ENCODE assay signal across 10 cellular contexts in genomic region chr22:42296381-42296853, GRCh38. TPM values are rescaled to one million over a fixed set of nuclear protein-coding genes. Genes with fewer than 3 reads are reported as not detected.
DNase-seq lines count a peak whose midpoint lies in the region; ATAC-seq, FAIRE-seq and TF ChIP-seq lines count a peak whose summit lies in the region.
"Had no signal": no experiment of that assay in that cellular context is flagged by ENCODE, and none has a peak within 500 bp of the region (broad histone marks: within the 10 kb centered on the region; RNA-seq: fewer than 3 reads in every experiment).

No MANE protein-coding gene starts in this region.

- H4K8ac ChIP-seq in H1 (ENCODE audit: extremely low read depth, insufficient read depth, low read length) = no peak overlapping the region

- H3K9me3 ChIP-seq in H1 (ENCODE audit: insufficient read depth in 2 of 2, low read depth in 1 of 2, low read length in 1 of 2) = no peaks in the 10 kb centered on the region

- H3K4me2 ChIP-seq in H1 (ENCODE audit: insufficient read depth in 1 of 2, low read depth in 2 of 2, low read length in 2 of 2) = no peak overlapping the region

- H2AFZ ChIP-seq in H1 (ENCODE audit: low read length) = no peak overlapping the region

- ATAC-seq in activated CD8-positive, alpha-beta T cell treated with anti-CD3 and anti-CD28 coated beads for 36 hours = no peak
- ATAC-seq in activated CD8-positive, alpha-beta T cell treated with anti-CD3 and anti-CD28 coated beads, Interleukin-2, amount 10 ng/mL, durations not matched to agents 7 days and 5 days = no peak
- no peak for ATAC-seq in sciatic nerve

- H3K18ac ChIP-seq in H1 (ENCODE audit: extremely low read depth, low read length) = no peak overlapping the region

- peaks cover 8 to 22% of the 10 kb centered on the region in 2 experiments for H4K20me1 ChIP-seq in H1 (replicated peaks in 1 of 2; ENCODE audit: control insufficient read depth in 1 of 2, insufficient read depth in 2 of 2, low read length in 2 of 2)

- FAIRE-seq in H1 (lab: Jason Lieb, UNC) = no peak

- no peak overlapping the region for H3K23ac ChIP-seq in H1 (ENCODE audit: insufficient read length)

- H3K36me3 ChIP-seq in H1 (ENCODE audit: control insufficient read depth in 2 of 4, insufficient read depth in 4 of 4, low read length in 3 of 4) = no peaks in the 10 kb centered on the region

- H2BK120ac ChIP-seq in H1 (replicated peaks; ENCODE audit: low read depth, low read length) = no peak overlapping the region

- H3K27ac ChIP-seq in H1 (ENCODE audit: low read depth, low read length) = no peak overlapping the region
- H3K27ac ChIP-seq: coronary artery had no signal

- H3K4me3 ChIP-seq in H1 (ENCODE audit: extremely low read depth in 1 of 4, insufficient read depth in 2 of 4, low read depth in 3 of 4, low read length in 4 of 4) = no peak overlapping the region
- H3K4me3 ChIP-seq: coronary artery had no signal

- no peaks in the 10 kb centered on the region; the same call in 1 of the 2 replicates for H3K23me2 ChIP-seq in H1 (ENCODE audit: low read depth, low read length)

- CTCF ChIA-PET in activated CD8-positive, alpha-beta T cell treated with anti-CD3 and anti-CD28 coated beads for 36 hours (lab: Charles Lee) = interaction anchor here (0.6 to 1.8 kb wide), 7 partner anchors 11 to 148 kb away, joined by 3 to 5 read pairs (median 4); no protein-coding TSS in a partner anchor
- CTCF ChIA-PET in activated CD8-positive, alpha-beta T cell treated with anti-CD3 and anti-CD28 coated beads, Interleukin-2, amount 10 ng/mL, durations not matched to agents 7 days and 5 days (lab: Charles Lee) = interaction anchor here (0.7 to 1.5 kb wide), 7 partner anchors 9 to 176 kb away, joined by 3 to 5 read pairs (median 3); no protein-coding TSS in a partner anchor
- CTCF ChIA-PET in H1 (lab: Charles Lee; ENCODE audit: partially characterized antibody) = interaction anchor here (0.7 to 4.5 kb wide), 19 partner anchors 8 to 177 kb away, joined by 3 to 27 read pairs (median 4); partner anchors contain the start of gene NFAM1

- no peak overlapping the region for H2BK12ac ChIP-seq in H1 (ENCODE audit: low read depth, low read length)

- TF ChIP-seq EP300 in H1 (IDR thresholded peaks at IDR 0.05; ENCODE audit: borderline replicate concordance in 1 of 2, low read depth in 2 of 2, low read length in 2 of 2) = no peak

- H3K79me1 ChIP-seq in H1 (ENCODE audit: low read depth, low read length) = no peaks in the 10 kb centered on the region

- WGBS in H1 (ENCODE audit: extremely low coverage in 1 of 2, insufficient coverage in 1 of 2, insufficient read length in 1 of 2, insufficient replicate concordance in 2 of 2, low coverage in 1 of 2, low lambda C conversion rate in 2 of 2, missing lambda C conversion rate in 1 of 2), 2 experiments = 75% methylated on average over 17 of the region's 19 CpGs; no CpG with 5 or more reads in 1 of the 2 experiments

- H3K56ac ChIP-seq in H1 (replicated peaks; ENCODE audit: insufficient read length, low read depth, low read length) = no peak overlapping the region

- peaks cover 53% of the 10 kb centered on the region for H3K4me1 Mint-ChIP-seq in activated CD8-positive, alpha-beta T cell treated with anti-CD3 and anti-CD28 coated beads for 36 hours (ENCODE audit: low read depth)
- peaks cover 52% of the 10 kb centered on the region for H3K4me1 Mint-ChIP-seq in activated CD8-positive, alpha-beta T cell treated with anti-CD3 and anti-CD28 coated beads, Interleukin-2, amount 10 ng/mL, durations not matched to agents 7 days and 5 days (ENCODE audit: low read depth)

- H2BK15ac ChIP-seq in H1 (ENCODE audit: low read length) = peak overlapping the region; percentile 74; the same call in 1 of the 2 replicates

- no peak for TF ChIP-seq CTCF in activated CD8-positive, alpha-beta T cell treated with anti-CD3 and anti-CD28 coated beads for 36 hours (IDR thresholded peaks at IDR 0.05)
- peak; percentile 63 to 70 (median 67) for TF ChIP-seq CTCF in H1 (IDR thresholded peaks at IDR 0.05; ENCODE audit: control extremely low read depth in 1 of 3, insufficient read depth in 1 of 3, low read depth in 1 of 3, low read length in 3 of 3)

- H3K4me3 Mint-ChIP-seq in activated CD8-positive, alpha-beta T cell treated with anti-CD3 and anti-CD28 coated beads for 36 hours = no peak overlapping the region
- no peak overlapping the region for H3K4me3 Mint-ChIP-seq in activated CD8-positive, alpha-beta T cell treated with anti-CD3 and anti-CD28 coated beads, Interleukin-2, amount 10 ng/mL, durations not matched to agents 7 days and 5 days
- H3K4me3 Mint-ChIP-seq: mesothelial cell of epicardium had no signal

- no peak overlapping the region for H4K5ac ChIP-seq in H1 (ENCODE audit: insufficient read length, low read depth, low read length)

- H2BK20ac ChIP-seq in H1 (ENCODE audit: low read length) = no peak overlapping the region

- peaks cover 24 to 64% (median 45%) of the 10 kb centered on the region in 4 experiments for H3K4me1 ChIP-seq in H1 (replicated peaks in 1 of 4; ENCODE audit: control insufficient read depth in 3 of 4, insufficient read depth in 4 of 4, low read length in 3 of 4)

- POLR2A ChIA-PET in activated CD8-positive, alpha-beta T cell treated with anti-CD3 and anti-CD28 coated beads for 36 hours (lab: Charles Lee) = no interaction called here
- POLR2A ChIA-PET in activated CD8-positive, alpha-beta T cell treated with anti-CD3 and anti-CD28 coated beads, Interleukin-2, amount 10 ng/mL, durations not matched to agents 7 days and 5 days (lab: Charles Lee) = no interaction called here
- POLR2A ChIA-PET in H1 (lab: Charles Lee; ENCODE audit: partially characterized antibody) = interaction anchor here (1.1 to 2.1 kb wide), 4 partner anchors 8 to 16 kb away, joined by 3 to 5 read pairs (median 4); no protein-coding TSS in a partner anchor

- peak; percentile 34 for DNase-seq in activated CD8-positive, alpha-beta T cell treated with anti-CD3 and anti-CD28 coated beads for 36 hours
- no peak for DNase-seq in activated CD8-positive, alpha-beta T cell treated with anti-CD3 and anti-CD28 coated beads, Interleukin-2, amount 10 ng/mL, durations not matched to agents 7 days and 5 days
- DNase-seq in NCI-H2196 (lab: John Stamatoyannopoulos, UW; ENCODE audit: unreplicated experiment) (peak; percentile 86), H1 (ENCODE audit: low read depth in 1 of 2, low spot score in 2 of 2) (no peak), sciatic nerve (ENCODE audit: low spot score) (peak; percentile 69), COLO829 (ENCODE audit: low spot score) (no peak), SK-N-DZ (ENCODE audit: low spot score) (no peak)
- DNase-seq in activated CD4-positive, alpha-beta T cell treated with anti-CD3 and anti-CD28 coated beads, Interleukin-2, amount 50 U/mL, for 1 hour = no peak

- intact Hi-C loops in activated CD8-positive, alpha-beta T cell treated with anti-CD3 and anti-CD28 coated beads for 36 hours (cut with micrococcal nuclease) = no loop called here
- intact Hi-C loops in sciatic nerve (cut with DNase I) = no loop called here

- no peak overlapping the region for H3K14ac ChIP-seq in H1 (ENCODE audit: insufficient read length)

- H3K4ac ChIP-seq in H1 (replicated peaks; ENCODE audit: insufficient read length, low read depth, low read length) = no peak overlapping the region

- H2BK5ac ChIP-seq in H1 (ENCODE audit: low read depth, low read length) = no peak overlapping the region

- peak; percentile 40 to 65 for TF ChIP-seq RAD21 in H1 (IDR thresholded peaks at IDR 0.05 in 1 of 2, conservative IDR thresholded peaks at IDR 0.05 in 1 of 2; ENCODE audit: low read depth in 2 of 2, low read length in 2 of 2)

- H2AK5ac ChIP-seq in H1 (ENCODE audit: low read depth, low read length) = no peak overlapping the region

- TF ChIP-seq POLR2A in H1 (IDR thresholded peaks at IDR 0.05; ENCODE audit: control extremely low read depth in 1 of 2, low read depth in 2 of 2, low read length in 2 of 2) = no peak

- H3K9me3 Mint-ChIP-seq in activated CD8-positive, alpha-beta T cell treated with anti-CD3 and anti-CD28 coated beads for 36 hours = no peaks in the 10 kb centered on the region
- H3K9me3 Mint-ChIP-seq in activated CD8-positive, alpha-beta T cell treated with anti-CD3 and anti-CD28 coated beads, Interleukin-2, amount 10 ng/mL, durations not matched to agents 7 days and 5 days (ENCODE audit: insufficient read depth) = no peaks in the 10 kb centered on the region
- H3K9me3 Mint-ChIP-seq: mesothelial cell of epicardium had no signal

- no peak overlapping the region for H3K27ac Mint-ChIP-seq in activated CD8-positive, alpha-beta T cell treated with anti-CD3 and anti-CD28 coated beads for 36 hours
- no peak overlapping the region for H3K27ac Mint-ChIP-seq in activated CD8-positive, alpha-beta T cell treated with anti-CD3 and anti-CD28 coated beads, Interleukin-2, amount 10 ng/mL, durations not matched to agents 7 days and 5 days
- H3K27ac Mint-ChIP-seq: mesothelial cell of epicardium had no signal

- H3K27me3 Mint-ChIP-seq in activated CD8-positive, alpha-beta T cell treated with anti-CD3 and anti-CD28 coated beads for 36 hours = no peaks in the 10 kb centered on the region
- no peaks in the 10 kb centered on the region for H3K27me3 Mint-ChIP-seq in activated CD8-positive, alpha-beta T cell treated with anti-CD3 and anti-CD28 coated beads, Interleukin-2, amount 10 ng/mL, durations not matched to agents 7 days and 5 days (ENCODE audit: low read depth)

- no peak overlapping the region for H4K91ac ChIP-seq in H1 (replicated peaks; ENCODE audit: insufficient read length, low read length)

- no peaks in the 10 kb centered on the region; a peak in 1 of 4 replicates for H3K79me2 ChIP-seq in H1 (ENCODE audit: control insufficient read depth in 1 of 2, insufficient read depth in 2 of 2, low read length in 2 of 2)

- H3K9ac ChIP-seq in H1 (replicated peaks in 1 of 4; ENCODE audit: extremely low read depth in 1 of 4, low read depth in 3 of 4, low read length in 3 of 4) = no peak overlapping the region

- H3K36me3 Mint-ChIP-seq in activated CD8-positive, alpha-beta T cell treated with anti-CD3 and anti-CD28 coated beads for 36 hours (ENCODE audit: low read depth) = no peaks in the 10 kb centered on the region
- no peaks in the 10 kb centered on the region for H3K36me3 Mint-ChIP-seq in activated CD8-positive, alpha-beta T cell treated with anti-CD3 and anti-CD28 coated beads, Interleukin-2, amount 10 ng/mL, durations not matched to agents 7 days and 5 days (ENCODE audit: low read depth)
- H3K36me3 Mint-ChIP-seq: mesothelial cell of epicardium had no signal

- peaks cover 0 to 2% (median 0%) of the 10 kb centered on the region in 4 experiments; a peak in 3 of 7 replicates for H3K27me3 ChIP-seq in H1 (replicated peaks in 1 of 4; ENCODE audit: control insufficient read depth in 3 of 4, extremely low read depth in 1 of 4, insufficient read depth in 3 of 4, low read length in 3 of 4)

RNA-seq across cellular contexts. Expression of gene TCF20, which starts 26.0 kb away (rescaled TPM):
- total RNA-seq in activated CD8-positive, alpha-beta T cell treated with anti-CD3 and anti-CD28 coated beads for 36 hours = 10 to 100 TPM; 58.7 to 58.9 TPM
- total RNA-seq in activated CD8-positive, alpha-beta T cell treated with anti-CD3 and anti-CD28 coated beads, Interleukin-2, amount 10 ng/mL, durations not matched to agents 7 days and 5 days = 10 to 100 TPM; 75.9 to 80.5 TPM
- total RNA-seq in H1 (2021; fragmentation: NEBNext Ultra II Directional; extraction: Animal tissue kit (Norgen Biotek cat#: 25700)) = 79.8 and 80.4 TPM in 2 replicates
- 22.0 and 23.3 TPM in 2 replicates for polyA plus RNA-seq in H1 (2011; rRNA removed)
- polyA plus RNA-seq in H1 (2011; cell fraction: cytosol; rRNA removed) = 30.3 TPM
- 38.0 TPM for polyA plus RNA-seq in H1 (2011; cell fraction: nucleus; rRNA removed)
- polyA plus RNA-seq in H1 (2012, experiment 1 of 2) = 32.2 to 35.2 TPM (median 33.5 TPM) in 4 replicates
- polyA plus RNA-seq in H1 (2012, experiment 2 of 2) = 6.0 TPM
- polyA plus RNA-seq in H1 (2013, experiment 1 of 2) = 23.5 TPM
- polyA plus RNA-seq in H1 (2013, experiment 2 of 2) = 22.7 TPM
- 101 TPM in 2 replicates for polyA minus RNA-seq in H1 (2011; rRNA and poly(A)+ RNA removed)
- 35.6 TPM for polyA minus RNA-seq in H1 (2011; cell fraction: cytosol; rRNA and poly(A)+ RNA removed)
- polyA minus RNA-seq in H1 (2011; cell fraction: nucleus; rRNA and poly(A)+ RNA removed) = 74.0 TPM
- total RNA-seq in sciatic nerve = 46.1 TPM
- polyA plus RNA-seq in SK-N-DZ (2014; cell fraction: cytosol; rRNA removed) = 25.2 and 27.9 TPM in 2 replicates
- polyA plus RNA-seq in SK-N-DZ (2014; cell fraction: nucleus; rRNA removed) = 9.5 and 14.0 TPM in 2 replicates

Comparison
In these comparisons a context has a peak if more than half of its experiments do, and no peak if none do; other contexts are left out.
1. DNase-seq: peak in activated CD8-positive, alpha-beta T cell treated with anti-CD3 and anti-CD28 coated beads for 36 hours (single experiment), NCI-H2196 (single experiment) and sciatic nerve (single experiment); none in activated CD8-positive, alpha-beta T cell treated with anti-CD3 and anti-CD28 coated beads, Interleukin-2, amount 10 ng/mL, durations not matched to agents 7 days and 5 days (single experiment), H1 (0 of 2), activated CD4-positive, alpha-beta T cell treated with anti-CD3 and anti-CD28 coated beads, Interleukin-2, amount 50 U/mL, for 1 hour (single experiment), COLO829 (single experiment) and SK-N-DZ (single experiment).